26 cellular contexts compared by ENCODE assay signal in genomic region chr3:122105626-122106025, GRCh38. TPM values are rescaled to one million over a fixed set of nuclear protein-coding genes. Genes with fewer than 3 reads are reported as not detected.
DNase-seq lines count a peak whose midpoint lies in the region; ATAC-seq and TF ChIP-seq lines count a peak whose summit lies in the region.
"Had no signal": no experiment of that assay in that cellular context is flagged by ENCODE, and none has a peak within 500 bp of the region (broad histone marks: within the 10 kb centered on the region; RNA-seq: fewer than 3 reads in every experiment).

No MANE protein-coding gene starts in this region.

- TF ChIP-seq CTCF in PC-3 (conservative IDR thresholded peaks at IDR 0.05; ENCODE audit: low read depth, low read length) = no peak

- no peak overlapping the region for H3K27ac ChIP-seq in PC-3 (ENCODE audit: low read length)
- H3K27ac ChIP-seq: ascending aorta, psoas muscle, RWPE1, vagina had no signal

- CTCF ChIA-PET in PC-3 (lab: Charles Lee) = interaction anchor here (0.5 kb wide), 1 partner anchor 561 kb away, joined by 3 read pairs; no protein-coding TSS in a partner anchor

- H3K79me2 ChIP-seq in PC-3 (ENCODE audit: low read length) = no peaks in the 10 kb centered on the region

- H3K9ac ChIP-seq in PC-3 (ENCODE audit: low read length) = no peak overlapping the region

- no peaks in the 10 kb centered on the region for H3K36me3 ChIP-seq in PC-3 (ENCODE audit: low read depth, low read length)
- H3K36me3 ChIP-seq in HAP-1 (replicated peaks) = no peaks in the 10 kb centered on the region
- H3K36me3 ChIP-seq: ascending aorta, vagina had no signal

- peak overlapping the region in 2 of 3 donors; percentile 57 to 72 for H3K27ac Mint-ChIP-seq in IgD-negative memory B cell
- H3K27ac Mint-ChIP-seq: activated CD4-positive, alpha-beta memory T cell treated with anti-CD3 and anti-CD28 coated beads for 36 hours; activated naive CD4-positive, alpha-beta T cell treated with anti-CD3 and anti-CD28 coated beads, Interleukin-2, amount 10 ng/mL, durations not matched to agents 7 days and 5 days; GM23338; naive B cell had no signal

- H3K9me3 ChIP-seq in PC-3 (ENCODE audit: low read length) (no peaks in the 10 kb centered on the region), HAP-1 (no peaks in the 10 kb centered on the region)
- H3K9me3 ChIP-seq: ascending aorta, psoas muscle, vagina had no signal

- no peaks in the 10 kb centered on the region for H3K9me3 Mint-ChIP-seq in IgD-negative memory B cell
- H3K9me3 Mint-ChIP-seq: activated CD4-positive, alpha-beta memory T cell treated with anti-CD3 and anti-CD28 coated beads for 36 hours; activated naive CD4-positive, alpha-beta T cell treated with anti-CD3 and anti-CD28 coated beads, Interleukin-2, amount 10 ng/mL, durations not matched to agents 7 days and 5 days; naive B cell had no signal

- H3K4me1 Mint-ChIP-seq in IgD-negative memory B cell = peaks cover 14 to 30% (median 23%) of the 10 kb centered on the region in 3 donors

- no peaks in the 10 kb centered on the region for H3F3A ChIP-seq in PC-3 (ENCODE audit: low read length, unreplicated experiment)

- H3K4me1 ChIP-seq in PC-3 (ENCODE audit: insufficient read depth, low read length) (no peaks in the 10 kb centered on the region), HAP-1 (no peaks in the 10 kb centered on the region)
- H3K4me1 ChIP-seq: ascending aorta, psoas muscle, vagina had no signal

- in situ Hi-C loops in HAP-1 (cut with MboI; ENCODE audit: low sequenced_read_pairs) = no loop called here

- ATAC-seq in PC-3 = no peak
- ATAC-seq in HG03571 (IDR thresholded peaks at IDR 0.05; ENCODE audit: unreplicated experiment) = no peak
- ATAC-seq in GM18873 (IDR thresholded peaks at IDR 0.05; ENCODE audit: low FRiP score, unreplicated experiment) = no peak
- ATAC-seq in HG03135 (IDR thresholded peaks at IDR 0.05; ENCODE audit: unreplicated experiment) = no peak
- ATAC-seq: GM23338, HepG2, psoas muscle had no signal

- peaks cover 7% of the 10 kb centered on the region for H3K36me3 Mint-ChIP-seq in IgD-negative memory B cell
- H3K36me3 Mint-ChIP-seq: activated CD4-positive, alpha-beta memory T cell treated with anti-CD3 and anti-CD28 coated beads for 36 hours; activated naive CD4-positive, alpha-beta T cell treated with anti-CD3 and anti-CD28 coated beads, Interleukin-2, amount 10 ng/mL, durations not matched to agents 7 days and 5 days had no signal

- no peaks in the 10 kb centered on the region for H3K27me3 Mint-ChIP-seq in IgD-negative memory B cell
- H3K27me3 Mint-ChIP-seq: naive B cell had no signal

- POLR2A ChIA-PET in PC-3 (lab: Charles Lee; ENCODE audit: unreplicated experiment) = no interaction called here

- H3K4me3 ChIP-seq in PC-3 (ENCODE audit: low read length) (no peak overlapping the region), HAP-1 (no peak overlapping the region)
- H3K4me3 ChIP-seq: ascending aorta, GM23338, psoas muscle, smooth muscle cell, vagina had no signal

- no TSS peak for BruUV-seq in PC-3 (replicated peaks; lab: Mats Ljungman, UMichigan)

- H3K4me3 Mint-ChIP-seq in IgD-negative memory B cell = no peak overlapping the region
- H3K4me3 Mint-ChIP-seq: activated CD4-positive, alpha-beta memory T cell treated with anti-CD3 and anti-CD28 coated beads for 36 hours; activated naive CD4-positive, alpha-beta T cell treated with anti-CD3 and anti-CD28 coated beads, Interleukin-2, amount 10 ng/mL, durations not matched to agents 7 days and 5 days; GM23338; naive B cell had no signal

- H3K4me2 ChIP-seq in PC-3 (ENCODE audit: low read length) = no peak overlapping the region
- H3K4me2 ChIP-seq: GM23338, smooth muscle cell had no signal

- intact Hi-C loops in PC-3 (cut with micrococcal nuclease) = no loop called here

- H3K27me3 ChIP-seq in PC-3 (ENCODE audit: low read length) (no peaks in the 10 kb centered on the region; the same call in 1 of the 2 replicates), HAP-1 (ENCODE audit: low read depth) (no peaks in the 10 kb centered on the region)
- H3K27me3 ChIP-seq: ascending aorta, vagina had no signal

- H2AFZ ChIP-seq in PC-3 (ENCODE audit: low read length) = no peak overlapping the region
- H2AFZ ChIP-seq: GM23338 had no signal

- no peaks in the 10 kb centered on the region for H4K20me1 ChIP-seq in PC-3 (ENCODE audit: low read length)

- DNase-seq in DMS153 treated with DMSO at 0.1 percent for 48 hours (lab: John Stamatoyannopoulos, UW; ENCODE audit: unreplicated experiment) (peak; percentile 38), PC-3 (peak; percentile 19), non-pigmented ciliary epithelial cell (ENCODE audit: low read depth) (peak; percentile 9), HAP-1 (ENCODE audit: low spot score in 2 of 2) (no peak)
- DNase-seq: activated CD4-positive, alpha-beta memory T cell treated with anti-CD3 and anti-CD28 coated beads for 36 hours; activated naive CD4-positive, alpha-beta T cell treated with anti-CD3 and anti-CD28 coated beads, Interleukin-2, amount 10 ng/mL, durations not matched to agents 7 days and 5 days; activated T-cell treated with anti-CD3 and anti-CD28 coated beads, Interleukin-2, amount 50 U/mL, for 1 hour; COR-L47; effector memory CD4-positive, alpha-beta T cell; kidney; naive B cell; NCI-H2029 treated with DMSO at 0.1 percent for 48 hours; psoas muscle; stimulated activated CD8-positive, alpha-beta memory T cell treated with anti-CD3 and anti-CD28 coated beads, Interleukin-4, amount 100 ng/mL, for 48 hours; substantia nigra had no signal

- no peaks in the 10 kb centered on the region for H3K9me2 ChIP-seq in PC-3 (replicated peaks; ENCODE audit: low read length)

RNA-seq across cellular contexts. Expression of gene CD86, which starts 50.5 kb away (rescaled TPM):
- 85.1 TPM for polyA plus RNA-seq in IgD-negative memory B cell
- 0.07 TPM in 1 of 2 replicates, not detected in the other for total RNA-seq in PC-3 (2014; rRNA removed)
- total RNA-seq: ascending aorta, chondrocyte, HepG2, smooth muscle cell had no signal
- polyA plus RNA-seq: GM23338, HepG2, smooth muscle cell had no signal

Comparison
In these comparisons a context has a peak if more than half of its experiments do, and no peak if none do; other contexts are left out.
1. DNase-seq: peak in DMS153 treated with DMSO at 0.1 percent for 48 hours (single experiment), PC-3 (single experiment) and non-pigmented ciliary epithelial cell (single experiment); none in HAP-1 (0 of 2).